Comparison of ENCODE assay signal across 12 cellular contexts in genomic region chr17:4162366-4162765, GRCh38. TPM values are rescaled to one million over a fixed set of nuclear protein-coding genes. Genes with fewer than 3 reads are reported as not detected.
DNase-seq lines count a peak whose midpoint lies in the region; ATAC-seq, FAIRE-seq and TF ChIP-seq lines count a peak whose summit lies in the region.
"Had no signal": no experiment of that assay in that cellular context is flagged by ENCODE, and none has a peak within 500 bp of the region (broad histone marks: within the 10 kb centered on the region; RNA-seq: fewer than 3 reads in every experiment).

No MANE protein-coding gene starts in this region.

- POLR2A ChIA-PET in AG04450 (lab: Yijun Ruan, JAX) (interaction anchor here (0.5 kb wide), 1 partner anchor 272 kb away, joined by 3 read pairs; no protein-coding TSS in a partner anchor), K562 (lab: Yijun Ruan, JAX) (interaction anchor here (0.6 to 1.5 kb wide), 3 partner anchors 14 to 483 kb away, joined by 3 to 4 read pairs (median 4); no protein-coding TSS in a partner anchor)

- H3K79me2 ChIP-seq in K562 (ENCODE audit: control insufficient read depth, insufficient read depth, low read length) (no peaks in the 10 kb centered on the region), mesendoderm (ENCODE audit: control insufficient read depth, insufficient read depth, low read length) (no peaks in the 10 kb centered on the region)

- H3K27me3 ChIP-seq in AG04450 (ENCODE audit: control insufficient read depth, insufficient read depth, low read length): no peaks in the 10 kb centered on the region
- no peaks in the 10 kb centered on the region for H3K27me3 ChIP-seq in HL-60 (ENCODE audit: insufficient read depth, poor library complexity, severe bottlenecking)
- no peaks in the 10 kb centered on the region for H3K27me3 ChIP-seq in K562 (ENCODE audit: control insufficient read depth in 2 of 2, insufficient read depth in 2 of 2, low read length in 2 of 2)
- no peaks in the 10 kb centered on the region for H3K27me3 ChIP-seq in neutrophil
- H3K27me3 ChIP-seq in mesendoderm (ENCODE audit: insufficient read depth, low read length, poor library complexity): no peaks in the 10 kb centered on the region
- H3K27me3 ChIP-seq: ovary had no signal

- H2BK15ac ChIP-seq in mesendoderm (replicated peaks; ENCODE audit: low read depth): no peak overlapping the region

- no peaks in the 10 kb centered on the region for H4K20me1 ChIP-seq in K562 (replicated peaks; ENCODE audit: control insufficient read depth, insufficient read depth, low read length)

- H3K4me3 ChIP-seq in AG04450 (ENCODE audit: low read depth, low read length): no peak overlapping the region
- no peak overlapping the region for H3K4me3 ChIP-seq in HL-60 (replicated peaks; ENCODE audit: insufficient read depth, low read length)
- no peak overlapping the region for H3K4me3 ChIP-seq in K562
- H3K4me3 ChIP-seq in neutrophil (ENCODE audit: low read depth in 1 of 2, low read length in 1 of 2): no peak overlapping the region
- H3K4me3 ChIP-seq in mesendoderm (ENCODE audit: low read length): no peak overlapping the region
- H3K4me3 ChIP-seq: ovary had no signal

- H3K9ac ChIP-seq in K562 (ENCODE audit: insufficient read depth in 1 of 2, low read depth in 2 of 2, low read length in 2 of 2): peak overlapping the region in 1 of 2 experiments; percentile 54; a peak in 1 of 4 replicates
- H3K9ac ChIP-seq in mesendoderm (ENCODE audit: low read length): no peak overlapping the region

- H3K4me1 ChIP-seq in K562 (replicated peaks in 1 of 2; ENCODE audit: control insufficient read depth in 2 of 2, insufficient read depth in 2 of 2, low read length in 2 of 2): peaks cover 14 to 26% of the 10 kb centered on the region in 2 experiments; a peak in 4 of 5 replicates
- peaks cover 25 to 29% of the 10 kb centered on the region in 2 experiments for H3K4me1 ChIP-seq in neutrophil (ENCODE audit: control insufficient read depth in 1 of 2, insufficient read depth in 1 of 2, low read depth in 1 of 2, low read length in 1 of 2)
- peaks cover 6% of the 10 kb centered on the region for H3K4me1 ChIP-seq in mesendoderm (ENCODE audit: control insufficient read depth, low read depth, low read length)

- H2AK5ac ChIP-seq in mesendoderm (ENCODE audit: low read length): no peak overlapping the region

- peaks cover 13% of the 10 kb centered on the region; the same call in 1 of the 3 replicates for H3K36me3 ChIP-seq in K562 (ENCODE audit: control insufficient read depth, insufficient read depth, low read length)
- H3K36me3 ChIP-seq in neutrophil: peaks cover 29% of the 10 kb centered on the region
- H3K36me3 ChIP-seq in mesendoderm (ENCODE audit: control insufficient read depth, insufficient read depth, low read length): peaks cover 2% of the 10 kb centered on the region
- H3K36me3 ChIP-seq: ovary had no signal

- H2BK120ac ChIP-seq in mesendoderm (ENCODE audit: low read depth, low read length): no peak overlapping the region

- FAIRE-seq in K562 (lab: Jason Lieb, UNC) (no peak), RCC 7860 (lab: Jason Lieb, UNC) (no peak)

- H4K5ac ChIP-seq in mesendoderm (ENCODE audit: low read length): no peak overlapping the region

- H3K79me1 ChIP-seq in mesendoderm (ENCODE audit: low read length): no peaks in the 10 kb centered on the region

- no peak overlapping the region for H4K8ac ChIP-seq in mesendoderm (ENCODE audit: low read depth, low read length)

- no peak overlapping the region for H3K23ac ChIP-seq in mesendoderm (ENCODE audit: low read length)

- no peak overlapping the region for H3K56ac ChIP-seq in mesendoderm (ENCODE audit: low read length)

- no peak overlapping the region for H2BK5ac ChIP-seq in mesendoderm (ENCODE audit: low read length)

- no peak for TF ChIP-seq RAD21 in K562 (CRISPR knock-in tag; conservative IDR thresholded peaks at IDR 0.05 in 1 of 2, IDR thresholded peaks at IDR 0.05 in 1 of 2)

- H3K4me2 ChIP-seq in K562 (ENCODE audit: insufficient read depth, low read length) (no peak overlapping the region), mesendoderm (ENCODE audit: low read length) (no peak overlapping the region)

- H3K9me3 ChIP-seq in AG04450 (ENCODE audit: control insufficient read depth, insufficient read depth, low read length): no peaks in the 10 kb centered on the region
- H3K9me3 ChIP-seq in K562 (replicated peaks; ENCODE audit: control insufficient read depth, insufficient read depth, low read depth, low read length): no peaks in the 10 kb centered on the region
- no peaks in the 10 kb centered on the region for H3K9me3 ChIP-seq in neutrophil
- H3K9me3 ChIP-seq: ovary had no signal

- H3K27ac ChIP-seq in AG04450 (ENCODE audit: low read depth, low read length): peak overlapping the region; percentile 39
- H3K27ac ChIP-seq in HL-60 (replicated peaks): peak overlapping the region; percentile 80
- no peak overlapping the region for H3K27ac ChIP-seq in K562 (ENCODE audit: extremely low read depth, low read depth, low read length)
- peak overlapping the region; percentile 80 for H3K27ac ChIP-seq in neutrophil
- H3K27ac ChIP-seq in mesendoderm (ENCODE audit: low read depth, low read length): no peak overlapping the region
- H3K27ac ChIP-seq: ovary had no signal

- no peak for TF ChIP-seq CTCF in AG04450 (IDR thresholded peaks at IDR 0.05; ENCODE audit: low read depth, low read length)
- TF ChIP-seq CTCF in HL-60 (IDR thresholded peaks at IDR 0.05; ENCODE audit: insufficient read depth, low read length): no peak
- no peak for TF ChIP-seq CTCF in K562 (IDR thresholded peaks at IDR 0.05 in 2 of 3, conservative IDR thresholded peaks at IDR 0.05 in 1 of 3; ENCODE audit: insufficient read depth in 2 of 3, low read depth in 1 of 3, low read length in 3 of 3)
- no peak for TF ChIP-seq CTCF in neutrophil (IDR thresholded peaks at IDR 0.05)

- BruUV-seq in K562 (replicated peaks; lab: Mats Ljungman, UMichigan): no TSS peak

- intact Hi-C loops in K562 (cut with micrococcal nuclease): no loop called here

- DNase-seq in AG04450 (ENCODE audit: low read depth, low spot score) (no peak), HL-60 (ENCODE audit: low read depth in 1 of 2, low spot score in 1 of 2) (no peak), K562 (ENCODE audit: extremely low read depth in 1 of 4, low spot score in 3 of 4) (no peak), mesendoderm (no peak), RCC 7860 (ENCODE audit: low spot score) (no peak)
- DNase-seq: activated CD4-positive, alpha-beta T cell treated with anti-CD3 and anti-CD28 coated beads, Interleukin-2, amount 50 U/mL, for 48 hours; CD8-positive, alpha-beta memory T cell; NCI-H1930; ovary had no signal

- WGBS in K562 (ENCODE audit: insufficient coverage, low coverage, missing lambda C conversion rate): 70% methylated on average over 7 of the region's 7 CpGs
- no CpG with 5 or more reads among the region's 7 CpGs for WGBS in mesendoderm (ENCODE audit: extremely low coverage, insufficient coverage, low lambda C conversion rate)

- TF ChIP-seq EP300 in K562 (IDR thresholded peaks at IDR 0.05; ENCODE audit: low read length): no peak

- in situ Hi-C loops in K562 (cut with MboI): no loop called here

- H3K9me1 ChIP-seq in K562 (ENCODE audit: control insufficient read depth, insufficient read depth, low read length): no peaks in the 10 kb centered on the region

- ATAC-seq in K562 (peak; percentile 31; the same call in 2 of the 3 replicates), GM18861 (IDR thresholded peaks at IDR 0.05; ENCODE audit: unreplicated experiment) (no peak), GM19467 (IDR thresholded peaks at IDR 0.05; ENCODE audit: unreplicated experiment) (no peak)

- no peak overlapping the region for H3K18ac ChIP-seq in mesendoderm (ENCODE audit: low read length)

- no peak overlapping the region for H2AFZ ChIP-seq in K562 (ENCODE audit: low read depth, low read length)

- no peak overlapping the region for H3K4ac ChIP-seq in mesendoderm (ENCODE audit: low read depth, low read length)

- CTCF ChIA-PET in AG04450 (lab: Charles Lee): interaction anchor here (1.5 kb wide), 1 partner anchor 38 kb away, joined by 5 read pairs; no protein-coding TSS in a partner anchor
- CTCF ChIA-PET in K562 (lab: Yijun Ruan, JAX; ENCODE audit: low intra/inter-chr PET ratio): no interaction called here

- TF ChIP-seq POLR2A in K562 (conservative IDR thresholded peaks at IDR 0.05): no peak

RNA-seq across cellular contexts. Expression of gene CYB5D2, which starts 19.4 kb away (rescaled TPM):
- polyA plus RNA-seq in AG04450 (2011; rRNA removed): 15.6 and 22.0 TPM in 2 replicates
- polyA minus RNA-seq in AG04450 (2011; rRNA and poly(A)+ RNA removed): 14.9 and 15.6 TPM in 2 replicates
- total RNA-seq in K562 (2011; cell fraction: chromatin; rRNA removed; ENCODE audit: low replicate concordance): 2.2 and 3.7 TPM in 2 replicates
- 4.7 and 5.1 TPM in 2 replicates for total RNA-seq in K562 (2011; cell fraction: nucleolus; rRNA removed)
- 3.9 and 6.3 TPM in 2 replicates for total RNA-seq in K562 (2011; cell fraction: nucleoplasm; rRNA removed)
- 3.9 and 4.5 TPM in 2 replicates for total RNA-seq in K562 (2014; rRNA removed)
- 1.8 TPM in 2 replicates for total RNA-seq in K562 (2014; rRNA removed; fragmentation: Illumina TruSeq; extraction: Trizol)
- total RNA-seq in K562 (2015; rRNA removed; fragmentation: Illumina TruSeq; extraction: Trizol): 2.5 and 3.0 TPM in 2 replicates
- total RNA-seq in K562 (2021): 2.8 TPM in 2 replicates
- 3.2 and 4.1 TPM in 2 replicates for polyA plus RNA-seq in K562 (2011; rRNA removed)
- 5.9 and 7.2 TPM in 2 replicates for polyA plus RNA-seq in K562 (2011; cell fraction: cytosol; rRNA removed)
- polyA plus RNA-seq in K562 (2011; cell fraction: nucleus; rRNA removed): 2.6 and 3.3 TPM in 2 replicates
- polyA plus RNA-seq in K562 (2012): 3.2 and 3.9 TPM in 2 replicates
- polyA plus RNA-seq in K562 (2014; fragmentation: Illumina TruSeq; extraction: Trizol): 2.8 and 3.7 TPM in 2 replicates
- 1 to 10 TPM in 1 of 2 experiments, under 1 TPM in 1; 0.99 to 1.4 TPM for polyA plus RNA-seq in K562 (2014; fragmentation: Nextera tagmentation; extraction: Ambion mirVana)
- 5.1 and 6.0 TPM in 2 replicates for polyA plus RNA-seq in K562 (2014; rRNA removed)
- polyA minus RNA-seq in K562 (2011; rRNA and poly(A)+ RNA removed): 1.0 and 2.7 TPM in 2 replicates
- polyA minus RNA-seq in K562 (2011; cell fraction: cytosol; rRNA and poly(A)+ RNA removed): 3.1 and 3.7 TPM in 2 replicates
- 1.9 and 2.9 TPM in 2 replicates for polyA minus RNA-seq in K562 (2011; cell fraction: nucleus; rRNA and poly(A)+ RNA removed)
- 2.6 TPM for polyA plus RNA-seq in mesendoderm (2013, experiment 1 of 2)
- 2.5 TPM for polyA plus RNA-seq in mesendoderm (2013, experiment 2 of 2)

RNA-seq across cellular contexts. Expression of gene ZZEF1, which starts 19.5 kb away (rescaled TPM):
- 15.3 and 18.3 TPM in 2 replicates for polyA plus RNA-seq in AG04450 (2011; rRNA removed)
- polyA minus RNA-seq in AG04450 (2011; rRNA and poly(A)+ RNA removed): 74.1 and 76.2 TPM in 2 replicates
- total RNA-seq in K562 (2011; cell fraction: chromatin; rRNA removed; ENCODE audit: low replicate concordance): 180 and 188 TPM in 2 replicates
- total RNA-seq in K562 (2011; cell fraction: nucleolus; rRNA removed): 67.7 and 72.2 TPM in 2 replicates
- total RNA-seq in K562 (2011; cell fraction: nucleoplasm; rRNA removed): 81.8 and 83.5 TPM in 2 replicates
- total RNA-seq in K562 (2014; rRNA removed): 12.5 and 14.0 TPM in 2 replicates
- 9.8 and 10.5 TPM in 2 replicates for total RNA-seq in K562 (2014; rRNA removed; fragmentation: Illumina TruSeq; extraction: Trizol)
- 10.7 and 12.6 TPM in 2 replicates for total RNA-seq in K562 (2015; rRNA removed; fragmentation: Illumina TruSeq; extraction: Trizol)
- total RNA-seq in K562 (2021): 16.5 and 18.5 TPM in 2 replicates
- 9.7 and 11.4 TPM in 2 replicates for polyA plus RNA-seq in K562 (2011; rRNA removed)
- polyA plus RNA-seq in K562 (2011; cell fraction: cytosol; rRNA removed): 5.7 and 8.0 TPM in 2 replicates
- 29.8 and 32.8 TPM in 2 replicates for polyA plus RNA-seq in K562 (2011; cell fraction: nucleus; rRNA removed)
- 9.1 and 10.1 TPM in 2 replicates for polyA plus RNA-seq in K562 (2012)
- 9.8 and 11.5 TPM in 2 replicates for polyA plus RNA-seq in K562 (2014; fragmentation: Illumina TruSeq; extraction: Trizol)
- polyA plus RNA-seq in K562 (2014; fragmentation: Nextera tagmentation; extraction: Ambion mirVana): under 1 TPM; 0.34 to 0.51 TPM
- polyA plus RNA-seq in K562 (2014; rRNA removed): 7.1 and 10.6 TPM in 2 replicates
- polyA minus RNA-seq in K562 (2011; rRNA and poly(A)+ RNA removed): 41.5 and 44.7 TPM in 2 replicates
- polyA minus RNA-seq in K562 (2011; cell fraction: cytosol; rRNA and poly(A)+ RNA removed): 18.4 and 19.6 TPM in 2 replicates
- 28.3 and 49.2 TPM in 2 replicates for polyA minus RNA-seq in K562 (2011; cell fraction: nucleus; rRNA and poly(A)+ RNA removed)
- 5.6 TPM for polyA plus RNA-seq in mesendoderm (2013, experiment 1 of 2)
- polyA plus RNA-seq in mesendoderm (2013, experiment 2 of 2): 5.8 TPM

Comparison
In these comparisons a context has a peak if more than half of its experiments do, and no peak if none do; other contexts are left out.
1. H3K27ac ChIP-seq: peak in AG04450 (single experiment), HL-60 (single experiment) and neutrophil (single experiment); none in K562 (single experiment) and mesendoderm (single experiment).